Comparison of ENCODE assay signal across 13 cellular contexts in genomic region chr18:13537022-13537780, GRCh38.
"Had no signal": no experiment of that assay in that cellular context is flagged by ENCODE, and none has a peak within 500 bp of the region (broad histone marks: within the 10 kb centered on the region; RNA-seq: fewer than 3 reads in every experiment).

No MANE protein-coding gene starts in this region.

- H3K27ac ChIP-seq: ascending aorta, foreskin keratinocyte, heart left ventricle, left lung, sigmoid colon, upper lobe of right lung had no signal

- H3K36me3 ChIP-seq: ascending aorta, heart left ventricle, left lung, sigmoid colon, upper lobe of right lung had no signal

- H3K9me3 ChIP-seq: ascending aorta, heart left ventricle, left lung, sigmoid colon, upper lobe of right lung had no signal

- H3K27me3 Mint-ChIP-seq: stimulated activated naive CD8-positive, alpha-beta T cell treated with anti-CD3 and anti-CD28 coated beads, Interleukin-15, Interleukin-2, amounts not matched to agents 100 ng/mL and 50 ng/mL, for 24 hours had no signal

- H3K4me1 ChIP-seq: foreskin keratinocyte had no signal

- DNase-seq: activated CD4-positive, alpha-beta T cell treated with anti-CD3 and anti-CD28 coated beads, Interleukin-2, amount 50 U/mL, for 1 hour; activated gamma-delta T cell; activated T-cell treated with anti-CD3 and anti-CD28 coated beads, Interleukin-2, amount 50 U/mL, for 4 hours; foreskin keratinocyte; heart left ventricle; left lung; nephron progenitor cell; sigmoid colon; stimulated activated CD4-positive, alpha-beta T cell treated with anti-CD3 and anti-CD28 coated beads, Interleukin-12 subunit alpha, Interleukin-12 subunit beta, amount 100 ng/mL, for 4 hours; upper lobe of right lung had no signal

- H3K27me3 ChIP-seq: ascending aorta, foreskin keratinocyte, heart left ventricle, left lung, sigmoid colon, upper lobe of right lung had no signal

- H3K4me3 Mint-ChIP-seq: activated T-cell treated with anti-CD3 and anti-CD28 coated beads, Interleukin-2, amount 50 U/mL, for 4 hours; nephron progenitor cell; stimulated activated naive CD8-positive, alpha-beta T cell treated with anti-CD3 and anti-CD28 coated beads, Interleukin-15, Interleukin-2, amounts not matched to agents 100 ng/mL and 50 ng/mL, for 24 hours; T-helper 1 cell treated with Interleukin-12 subunit alpha and Interleukin-12 subunit beta and Interleukin-4 antibody, amounts not matched to agents 30 μg/mL and 1 μg/mL, for 36 hours had no signal

- ATAC-seq: activated T-cell treated with anti-CD3 and anti-CD28 coated beads, Interleukin-2, amount 50 U/mL, for 4 hours; foreskin keratinocyte; heart left ventricle; left lung; upper lobe of right lung had no signal

- H3K9me3 Mint-ChIP-seq: activated T-cell treated with anti-CD3 and anti-CD28 coated beads, Interleukin-2, amount 50 U/mL, for 4 hours; nephron progenitor cell; stimulated activated naive CD8-positive, alpha-beta T cell treated with anti-CD3 and anti-CD28 coated beads, Interleukin-15, Interleukin-2, amounts not matched to agents 100 ng/mL and 50 ng/mL, for 24 hours; T-helper 1 cell treated with Interleukin-12 subunit alpha and Interleukin-12 subunit beta and Interleukin-4 antibody, amounts not matched to agents 30 μg/mL and 1 μg/mL, for 36 hours had no signal

- H3K4me3 ChIP-seq: ascending aorta, heart left ventricle, left lung, sigmoid colon, upper lobe of right lung had no signal

- H3K27ac Mint-ChIP-seq: nephron progenitor cell; stimulated activated naive CD8-positive, alpha-beta T cell treated with anti-CD3 and anti-CD28 coated beads, Interleukin-15, Interleukin-2, amounts not matched to agents 100 ng/mL and 50 ng/mL, for 24 hours; T-helper 1 cell treated with Interleukin-12 subunit alpha and Interleukin-12 subunit beta and Interleukin-4 antibody, amounts not matched to agents 30 μg/mL and 1 μg/mL, for 36 hours had no signal
